8 cellular contexts compared by ENCODE assay signal in the genomic region with DNA sequence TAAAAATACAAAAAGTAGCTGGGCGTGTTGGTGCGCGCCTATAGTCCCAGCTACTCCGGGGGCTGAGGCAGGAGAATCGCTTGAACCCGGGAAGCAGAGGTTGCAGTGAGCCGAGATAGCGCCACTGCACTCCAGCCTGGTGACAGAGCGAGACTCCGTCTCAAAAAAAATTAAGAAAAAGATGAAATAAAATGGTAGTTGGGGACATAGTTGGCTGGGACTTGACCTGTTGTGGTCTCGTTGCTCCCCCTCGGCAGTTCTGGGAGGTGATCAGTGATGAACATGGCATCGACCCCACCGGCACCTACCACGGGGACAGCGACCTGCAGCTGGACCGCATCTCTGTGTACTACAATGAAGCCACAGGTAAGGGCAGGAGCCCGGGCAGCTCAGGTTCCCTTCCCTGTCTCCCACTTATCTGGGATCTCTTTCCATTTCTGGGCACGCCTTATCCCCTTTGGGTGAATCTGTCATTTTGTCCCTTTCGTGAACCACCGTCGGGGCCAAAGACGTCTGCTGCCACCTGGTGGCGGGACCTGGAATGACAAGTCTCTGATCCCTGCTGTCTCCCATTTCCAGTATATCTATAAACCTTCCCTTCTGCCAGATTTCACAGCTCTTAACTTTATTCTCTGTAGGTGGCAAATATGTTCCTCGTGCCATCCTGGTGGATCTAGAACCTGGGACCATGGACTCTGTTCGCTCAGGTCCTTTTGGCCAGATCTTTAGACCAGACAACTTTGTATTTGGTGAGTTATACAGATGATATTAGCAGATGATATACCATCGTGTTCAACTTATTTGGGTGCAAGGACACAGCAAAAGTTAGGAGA. TPM values are rescaled to one million over a fixed set of nuclear protein-coding genes. Genes with fewer than 3 reads are reported as not detected.
DNase-seq lines count a peak whose midpoint lies in the region; ATAC-seq, FAIRE-seq and TF ChIP-seq lines count a peak whose summit lies in the region.

No MANE protein-coding gene starts in this region.

- H3K9me3 Mint-ChIP-seq in T-cell = no peaks in the 10 kb centered on the region

- intact Hi-C loops in adrenal gland (cut with DNase I) = loop anchor here (1.0 to 2.0 kb wide), 2 partner anchors 42 to 43 kb away; no protein-coding TSS in a partner anchor
- intact Hi-C loops in left cardiac atrium (cut with DNase I) = loop anchor here in 1 of 2 donors (2.0 to 10.0 kb wide), 2 partner anchors 44 to 98 kb away; a partner anchor contains a TSS
- intact Hi-C loops in posterior vena cava (cut with DNase I) = loop anchor here (2.0 to 10.0 kb wide), 3 partner anchors 40 to 98 kb away; a partner anchor contains a TSS

- H3K36me3 Mint-ChIP-seq in T-cell = peaks cover 29% of the 10 kb centered on the region

- H3K36me3 ChIP-seq in adrenal gland (replicated peaks in 1 of 2) = peaks cover 0 to 51% of the 10 kb centered on the region in 2 donors

- no peaks in the 10 kb centered on the region for H3K9me3 ChIP-seq in adrenal gland (replicated peaks in 1 of 3)

- no peak for FAIRE-seq in urothelium cell line (lab: Jason Lieb, UNC)

- POLR2A ChIA-PET in GM10248 (lab: Yijun Ruan, JAX) (interaction anchor here (1.2 to 3.8 kb wide), 3 partner anchors 42 to 108 kb away, joined by 3 to 22 read pairs (median 5); no protein-coding TSS in a partner anchor), T-cell (lab: Charles Lee) (interaction anchor here (0.6 to 3.6 kb wide), 6 partner anchors 40 to 243 kb away, joined by 3 to 14 read pairs (median 7); no protein-coding TSS in a partner anchor)

- CTCF ChIA-PET in GM10248 (lab: Yijun Ruan, JAX) (interaction anchor here (0.9 to 30.8 kb wide), 41 partner anchors 11 to 365 kb away, joined by 3 to 776 read pairs (median 6); a partner anchor contains a TSS), T-cell (lab: Charles Lee) (interaction anchor here (0.5 to 9.1 kb wide), 21 partner anchors 8 to 491 kb away, joined by 3 to 254 read pairs (median 4); a partner anchor contains a TSS)

- peak overlapping the region; percentile 88 to 95 for H3K27ac Mint-ChIP-seq in T-cell

- peaks cover 16 to 56% of the 10 kb centered on the region in 2 donors for H3K4me1 ChIP-seq in adrenal gland (replicated peaks in 1 of 2)

- H3K27me3 ChIP-seq in adrenal gland = no peaks in the 10 kb centered on the region

- H3K27me3 Mint-ChIP-seq in T-cell = no peaks in the 10 kb centered on the region

- peaks cover 52 to 64% (median 62%) of the 10 kb centered on the region in 3 donors for H3K4me1 Mint-ChIP-seq in T-cell

- TF ChIP-seq POLR2A in adrenal gland (IDR thresholded peaks at IDR 0.05) = peak in 1 of 2 donors; percentile 24

- peak overlapping the region in 2 of 4 donors; percentile 57 to 93 for H3K4me3 ChIP-seq in adrenal gland

- ATAC-seq in T-cell (replicated peaks in 1 of 4) = no peak
- ATAC-seq in left cardiac atrium = peak; percentile 1 to 3
- no peak for ATAC-seq in GM21619 (IDR thresholded peaks at IDR 0.05; ENCODE audit: unreplicated experiment)

- DNase-seq in GM10248 (ENCODE audit: extremely low spot score) (peak; percentile 66), NCI-H1048 (lab: John Stamatoyannopoulos, UW) (peak; percentile 53), T-cell (peak; percentile 47 to 87 (median 80)), adrenal gland (peak; percentile 75 to 96 (median 87)), left cardiac atrium (peak; percentile 78), posterior vena cava (ENCODE audit: low spot score) (peak; percentile 95), urothelium cell line (ENCODE audit: low spot score) (peak; percentile 66)

- peak overlapping the region in 4 of 5 donors; percentile 89 to 99 (median 94) for H3K27ac ChIP-seq in adrenal gland

- WGBS in adrenal gland, 4 donors = 12 to 14% (median 12%) methylated on average over 25 to 27 of the region's 27 CpGs

- TF ChIP-seq CTCF in GM10248 (IDR thresholded peaks at IDR 0.05; ENCODE audit: control extremely low read depth, extremely low read depth, low read depth, missing control alignments) (peak; percentile 94), adrenal gland (IDR thresholded peaks at IDR 0.05) (peak; percentile 98 to 99 (median 99))

- H3K4me3 Mint-ChIP-seq in T-cell = peak overlapping the region; percentile 95 to 99 (median 99)

RNA-seq across cellular contexts. Expression of a gene that starts 2.3 kb away (rescaled TPM):
- total RNA-seq in T-cell (100 to 1,000 TPM; 108 to 246 (median 202) TPM), adrenal gland (100 to 1,000 TPM in 7 of 8 donors, 10 to 100 TPM in 1; 90.3 to 439 (median 214) TPM), left cardiac atrium (100 to 1,000 TPM; 276 to 303 TPM), posterior vena cava (100 to 1,000 TPM; 342 to 378 TPM)
- 100 to 1,000 TPM; 107 to 473 (median 177) TPM for polyA plus RNA-seq in adrenal gland

RNA-seq across cellular contexts. Expression of a gene that starts 5.4 kb away (rescaled TPM):
- total RNA-seq in T-cell (10 to 100 TPM; 42.3 to 69.7 (median 53.4) TPM), adrenal gland (10 to 100 TPM in 5 of 8 donors, 1 to 10 TPM in 3; 2.8 to 27.6 (median 18.4) TPM), left cardiac atrium (10 to 100 TPM; 19.1 to 25.6 TPM), posterior vena cava (10 to 100 TPM; 24.4 to 25.0 TPM)
- polyA plus RNA-seq in adrenal gland = 10 to 100 TPM; 16.8 to 26.9 (median 21.0) TPM

RNA-seq across cellular contexts. Expression of a gene that starts 20.0 kb away (rescaled TPM):
- total RNA-seq in T-cell = 100 to 1,000 TPM in 1 of 5 donors, 10 to 100 TPM in 4; 62.2 to 109 (median 74.2) TPM
- 100 to 1,000 TPM; 237 to 449 (median 339) TPM for total RNA-seq in adrenal gland
- 100 to 1,000 TPM; 390 to 599 (median 411) TPM for polyA plus RNA-seq in adrenal gland
- 100 to 1,000 TPM; 170 to 179 TPM for total RNA-seq in left cardiac atrium
- total RNA-seq in posterior vena cava = 100 to 1,000 TPM; 150 to 167 TPM

RNA-seq across cellular contexts. Expression of a gene that starts 21.9 kb away (rescaled TPM):
- 10 to 100 TPM in 4 of 5 donors, 1 to 10 TPM in 1; 8.9 to 30.8 (median 12.4) TPM for total RNA-seq in T-cell
- total RNA-seq in adrenal gland = 10 to 100 TPM in 7 of 8 donors, 1 to 10 TPM in 1; 4.0 to 66.2 (median 43.1) TPM
- polyA plus RNA-seq in adrenal gland = 100 to 1,000 TPM in 1 of 3 donors, 10 to 100 TPM in 2; 10.3 to 136 (median 49.1) TPM
- 10 to 100 TPM; 23.0 to 81.5 TPM for total RNA-seq in left cardiac atrium
- total RNA-seq in posterior vena cava = 10 to 100 TPM; 28.5 to 51.5 TPM

RNA-seq across cellular contexts. Expression of a gene that starts 31.7 kb away (rescaled TPM):
- total RNA-seq in T-cell = 1 to 10 TPM; 4.2 to 6.9 (median 5.5) TPM
- total RNA-seq in adrenal gland = 10 to 100 TPM in 4 of 8 donors, 1 to 10 TPM in 4; 1.8 to 22.6 (median 10.0) TPM
- 10 to 100 TPM; 11.4 to 39.3 (median 24.9) TPM for polyA plus RNA-seq in adrenal gland
- 1 to 10 TPM; 5.3 to 6.3 TPM for total RNA-seq in left cardiac atrium
- total RNA-seq in posterior vena cava = 10 to 100 TPM; 14.6 to 15.5 TPM

Comparison
In these comparisons a context has a peak if more than half of its experiments do, and no peak if none do; other contexts are left out.
1. ATAC-seq: peak in left cardiac atrium (2 of 2); none in T-cell (0 of 4) and GM21619 (single experiment).
2. Peak in every context shown above with its lines, with median percentiles within 50 percentile points of each other: DNase-seq.